In the genomic region with DNA sequence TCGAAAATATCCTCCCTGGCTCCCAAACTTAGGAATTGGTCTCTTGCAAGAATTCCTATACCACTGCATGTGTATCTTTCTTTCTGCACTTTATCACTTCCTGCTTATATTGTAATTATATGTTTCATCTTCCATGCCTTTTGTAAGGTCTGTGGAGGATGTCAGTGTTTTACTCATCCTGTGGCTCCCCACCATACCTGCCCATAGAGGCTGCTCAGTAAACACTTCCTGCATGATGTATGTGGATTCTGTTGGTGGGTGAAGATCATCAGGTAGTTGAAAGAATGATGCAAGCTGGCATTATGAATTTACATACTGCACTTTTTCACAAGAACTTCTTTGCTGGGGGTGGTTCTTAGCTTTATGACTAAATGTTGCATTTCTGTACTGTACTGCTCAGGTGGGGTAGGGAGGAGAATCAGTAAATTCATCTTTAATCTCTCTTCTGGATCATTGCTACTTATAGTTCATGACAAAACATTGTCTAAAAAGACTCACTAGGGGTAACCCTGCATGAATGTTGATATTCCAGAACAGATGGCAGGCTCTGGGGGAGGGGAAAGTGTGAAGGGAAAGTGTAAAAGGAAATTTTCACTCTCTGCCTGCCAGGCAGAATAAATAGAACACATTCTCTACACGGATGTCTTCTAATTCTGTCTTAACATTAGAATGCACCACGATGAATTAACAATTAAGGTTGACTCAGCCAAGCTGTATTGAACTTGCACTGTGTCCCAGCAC, we compare ENCODE assay signal across 25 cellular contexts. TPM values are rescaled to one million over a fixed set of nuclear protein-coding genes. Genes with fewer than 3 reads are reported as not detected.
A peak's percentile ranks its signal among the peaks of the same experiment; 100 is the strongest.
DNase-seq lines count a peak whose midpoint lies in the region; ATAC-seq, FAIRE-seq and TF ChIP-seq lines count a peak whose summit lies in the region.
"Had no signal": no experiment of that assay in that cellular context is flagged by ENCODE, and none has a peak within 500 bp of the region (broad histone marks: within the 10 kb centered on the region; RNA-seq: fewer than 3 reads in every experiment).

No MANE protein-coding gene starts in this region.

- H3K9me3 Mint-ChIP-seq in activated naive CD4-positive, alpha-beta T cell treated with anti-CD3 and anti-CD28 coated beads for 36 hours, result no peaks in the 10 kb centered on the region
- no peaks in the 10 kb centered on the region for H3K9me3 Mint-ChIP-seq in stimulated activated naive B cell treated with anti-CD40 and anti-IgM and Interleukin-4, amounts not matched to agents 10 μg/mL and 1 μg/mL and 100 μg/mL, for 72 hours
- H3K9me3 Mint-ChIP-seq: CD8-positive, alpha-beta memory T cell; T-helper 1 cell treated with Interleukin-12 subunit alpha and Interleukin-12 subunit beta and Interleukin-4 antibody, amounts not matched to agents 30 μg/mL and 1 μg/mL, for 36 hours; WTC11 had no signal

- TF ChIP-seq POLR2A in H54 (IDR thresholded peaks at IDR 0.05; ENCODE audit: low read depth, low read length), result no peak
- TF ChIP-seq POLR2A in GM12892 (IDR thresholded peaks at IDR 0.05; ENCODE audit: low read depth, low read length), result no peak

- no peaks in the 10 kb centered on the region for H3K36me3 Mint-ChIP-seq in activated naive CD4-positive, alpha-beta T cell treated with anti-CD3 and anti-CD28 coated beads for 36 hours (ENCODE audit: low read depth)
- no peaks in the 10 kb centered on the region for H3K36me3 Mint-ChIP-seq in stimulated activated naive B cell treated with anti-CD40 and anti-IgM and Interleukin-4, amounts not matched to agents 10 μg/mL and 1 μg/mL and 100 μg/mL, for 72 hours
- H3K36me3 Mint-ChIP-seq: CD8-positive, alpha-beta memory T cell; WTC11 had no signal

- no peak for ATAC-seq in stimulated activated naive B cell treated with anti-CD40 and anti-IgM and Interleukin-4, amounts not matched to agents 10 μg/mL and 1 μg/mL and 100 μg/mL, for 72 hours (replicated peaks)
- ATAC-seq: GM12878, left lobe of liver, WTC11 had no signal

- intact Hi-C loops in activated naive CD4-positive, alpha-beta T cell treated with anti-CD3 and anti-CD28 coated beads for 36 hours (cut with micrococcal nuclease), result no loop called here

- peak; percentile 41 for DNase-seq in activated naive CD4-positive, alpha-beta T cell treated with anti-CD3 and anti-CD28 coated beads for 36 hours
- DNase-seq in activated naive CD4-positive, alpha-beta T cell (lab: John Stamatoyannopoulos, UW), result no peak
- DNase-seq in NCI-H524 (lab: John Stamatoyannopoulos, UW) (peak; percentile 26 to 71), epithelial cell of prostate (ENCODE audit: low read depth, low spot score) (no peak), H54 (ENCODE audit: insufficient read length, low spot score) (no peak), GM12892 (ENCODE audit: insufficient read length) (no peak)
- DNase-seq in stimulated activated naive B cell treated with anti-CD40 and anti-IgM and Interleukin-4, amounts not matched to agents 10 μg/mL and 1 μg/mL and 100 μg/mL, for 72 hours, result no peak
- DNase-seq in stimulated activated naive CD4-positive, alpha-beta T cell treated with Interleukin-2 at 50 U/mL for 16 hours (lab: John Stamatoyannopoulos, UW), result no peak
- DNase-seq: adrenal gland; CD8-positive, alpha-beta memory T cell; cerebellar nuclear complex; foreskin melanocyte; NCI-H1417 treated with DMSO at 0.1 percent for 48 hours; NCI-H345; SHP77 treated with DMSO at 0.1 percent for 48 hours; stimulated activated CD4-positive, alpha-beta T cell treated with anti-CD3 and anti-CD28 coated beads, Interleukin-12 subunit alpha, Interleukin-12 subunit beta, amount 100 ng/mL, for 4 hours had no signal

- no peak overlapping the region for H3K4me3 Mint-ChIP-seq in activated naive CD4-positive, alpha-beta T cell treated with anti-CD3 and anti-CD28 coated beads for 36 hours
- no peak overlapping the region for H3K4me3 Mint-ChIP-seq in stimulated activated naive B cell treated with anti-CD40 and anti-IgM and Interleukin-4, amounts not matched to agents 10 μg/mL and 1 μg/mL and 100 μg/mL, for 72 hours
- H3K4me3 Mint-ChIP-seq: CD8-positive, alpha-beta memory T cell; T-helper 1 cell treated with Interleukin-12 subunit alpha and Interleukin-12 subunit beta and Interleukin-4 antibody, amounts not matched to agents 30 μg/mL and 1 μg/mL, for 36 hours; WTC11 had no signal

- CTCF ChIA-PET in activated naive CD4-positive, alpha-beta T cell treated with anti-CD3 and anti-CD28 coated beads for 36 hours (lab: Charles Lee), result interaction anchor here (0.9 to 1.9 kb wide), 5 partner anchors 10 to 208 kb away, joined by 3 to 8 read pairs (median 5); no protein-coding TSS in a partner anchor

- FAIRE-seq in H54 (lab: Jason Lieb, UNC) (no peak), GM12892 (lab: Jason Lieb, UNC) (no peak)
- FAIRE-seq: endometrium, G401.6, GM12878, H1 had no signal

- H3K4me1 Mint-ChIP-seq in activated naive CD4-positive, alpha-beta T cell treated with anti-CD3 and anti-CD28 coated beads for 36 hours (ENCODE audit: low read depth), result peaks cover 11% of the 10 kb centered on the region
- H3K4me1 Mint-ChIP-seq in stimulated activated naive B cell treated with anti-CD40 and anti-IgM and Interleukin-4, amounts not matched to agents 10 μg/mL and 1 μg/mL and 100 μg/mL, for 72 hours, result no peaks in the 10 kb centered on the region

- H3K27ac ChIP-seq in epithelial cell of prostate, result peak overlapping the region; percentile 38
- H3K27ac ChIP-seq: adrenal gland had no signal

- peak overlapping the region; percentile 46 for H3K27ac Mint-ChIP-seq in activated naive CD4-positive, alpha-beta T cell treated with anti-CD3 and anti-CD28 coated beads for 36 hours
- peak overlapping the region; percentile 7 for H3K27ac Mint-ChIP-seq in stimulated activated naive B cell treated with anti-CD40 and anti-IgM and Interleukin-4, amounts not matched to agents 10 μg/mL and 1 μg/mL and 100 μg/mL, for 72 hours
- H3K27ac Mint-ChIP-seq: progenitor cell of endocrine pancreas; T-helper 1 cell treated with Interleukin-12 subunit alpha and Interleukin-12 subunit beta and Interleukin-4 antibody, amounts not matched to agents 30 μg/mL and 1 μg/mL, for 36 hours; WTC11 had no signal

- no peaks in the 10 kb centered on the region for H3K27me3 Mint-ChIP-seq in activated naive CD4-positive, alpha-beta T cell treated with anti-CD3 and anti-CD28 coated beads for 36 hours (ENCODE audit: low read depth)
- no peaks in the 10 kb centered on the region for H3K27me3 Mint-ChIP-seq in stimulated activated naive B cell treated with anti-CD40 and anti-IgM and Interleukin-4, amounts not matched to agents 10 μg/mL and 1 μg/mL and 100 μg/mL, for 72 hours

RNA-seq across cellular contexts. Expression of a gene that starts 35.9 kb away (rescaled TPM):
- under 1 TPM; 0.10 to 0.15 TPM for total RNA-seq in activated naive CD4-positive, alpha-beta T cell treated with anti-CD3 and anti-CD28 coated beads for 36 hours
- polyA plus RNA-seq in GM12892 (2012; ENCODE audit: missing spikeins), result not detected
- total RNA-seq: GM12878, LHCN-M2 had no signal
- polyA plus RNA-seq: CD8-positive, alpha-beta memory T cell had no signal

Comparison
In these comparisons a context has a peak if more than half of its experiments do, and no peak if none do; other contexts are left out.
1. DNase-seq: peak in activated naive CD4-positive, alpha-beta T cell treated with anti-CD3 and anti-CD28 coated beads for 36 hours (single experiment) and NCI-H524 (2 of 2); none in activated naive CD4-positive, alpha-beta T cell (0 of 4), epithelial cell of prostate (single experiment), stimulated activated naive B cell treated with anti-CD40 and anti-IgM and Interleukin-4, amounts not matched to agents 10 μg/mL and 1 μg/mL and 100 μg/mL, for 72 hours (single experiment), H54 (single experiment), stimulated activated naive CD4-positive, alpha-beta T cell treated with Interleukin-2 at 50 U/mL for 16 hours (single experiment) and GM12892 (single experiment).